8 cellular contexts compared by ENCODE assay signal in genomic region chr5:1445313-1445894, GRCh38. TPM values are rescaled to one million over a fixed set of nuclear protein-coding genes. Genes with fewer than 3 reads are reported as not detected.
DNase-seq lines count a peak whose midpoint lies in the region; ATAC-seq and TF ChIP-seq lines count a peak whose summit lies in the region.

Gene SLC6A3 (minus strand): TSS chr5:1445440. CDS start chr5:1443197, 2,243 bp downstream.

- H3K9me3 ChIP-seq in parathyroid adenoma (ENCODE audit: control insufficient read depth, low read length), result peaks cover 6% of the 10 kb centered on the region

- H3K4me2 ChIP-seq in parathyroid adenoma (ENCODE audit: low read length), result peak within 1 kb of the TSS; percentile 6

- no peak within 1 kb of the TSS for H3K4me3 ChIP-seq in fibroblast of pulmonary artery (replicated peaks; ENCODE audit: low read depth, low read length)
- H3K4me3 ChIP-seq in parathyroid adenoma (ENCODE audit: low read depth, low read length), result no peak within 1 kb of the TSS

- no peak for ATAC-seq in HG03045 (IDR thresholded peaks at IDR 0.05; ENCODE audit: unreplicated experiment)
- ATAC-seq in HG03460 (IDR thresholded peaks at IDR 0.05; ENCODE audit: unreplicated experiment), result no peak

- no peak within 1 kb of the TSS for H3K27ac ChIP-seq in parathyroid adenoma

- peak within 1 kb of the TSS; percentile 28 for H2AFZ ChIP-seq in parathyroid adenoma

- no peaks in the 10 kb centered on the region for H3K36me3 ChIP-seq in parathyroid adenoma (ENCODE audit: control insufficient read depth, insufficient read depth, low read length)

- TF ChIP-seq CTCF in fibroblast of pulmonary artery (IDR thresholded peaks at IDR 0.05; ENCODE audit: low read length, missing control alignments) (no peak), parathyroid adenoma (IDR thresholded peaks at IDR 0.05) (no peak)

- DNase-seq in DMS53 (lab: John Stamatoyannopoulos, UW), result peak; percentile 99
- peak; percentile 41 for DNase-seq in SK-MEL-5 (ENCODE audit: low read depth, low spot score)
- peak; percentile 20 for DNase-seq in fibroblast of pulmonary artery (ENCODE audit: low read depth)
- DNase-seq in A172 (ENCODE audit: low spot score), result no peak
- DNase-seq in cerebellar nuclear complex (lab: John Stamatoyannopoulos, UW), result no peak

- no peaks in the 10 kb centered on the region for H3K4me1 ChIP-seq in parathyroid adenoma

- H3K79me2 ChIP-seq in parathyroid adenoma, result no peaks in the 10 kb centered on the region

- in situ Hi-C loops in SK-MEL-5 (cut with HindIII; ENCODE audit: low pct_unique_long_range_greater_than_20kb, low sequenced_read_pairs), result no loop called here

- no peak within 1 kb of the TSS for H3K9ac ChIP-seq in parathyroid adenoma

- H3K27me3 ChIP-seq in parathyroid adenoma (ENCODE audit: control insufficient read depth, insufficient read depth, low read length), result peaks cover 13% of the 10 kb centered on the region

RNA-seq across cellular contexts. Expression of gene SLC6A3, which starts in this region (rescaled TPM):
- not detected in 2 replicates for total RNA-seq in SK-MEL-5 (2014; rRNA removed; shearing (Covaris generic))
- not detected in 2 replicates for polyA plus RNA-seq in SK-MEL-5 (2015; cell fraction: cytosol; rRNA removed)
- not detected in 2 replicates for polyA plus RNA-seq in SK-MEL-5 (2015; cell fraction: nucleus; rRNA removed)
- total RNA-seq in A172 (2014; rRNA removed; shearing (Covaris generic)), result not detected in 2 replicates

Comparison
In these comparisons a context has a peak if more than half of its experiments do, and no peak if none do; other contexts are left out.
1. Peak in DNase-seq in SK-MEL-5; RNA of the gene not detected or under 1 TPM.
2. DNase-seq: peak in DMS53 (single experiment) and fibroblast of pulmonary artery (single experiment); none in A172 (single experiment) and cerebellar nuclear complex (0 of 2).